Comparison of ENCODE assay signal across 24 cellular contexts in genomic region chr13:51556740-51557139, GRCh38. TPM values are rescaled to one million over a fixed set of nuclear protein-coding genes. Genes with fewer than 3 reads are reported as not detected.
DNase-seq lines count a peak whose midpoint lies in the region; ATAC-seq, FAIRE-seq and TF ChIP-seq lines count a peak whose summit lies in the region.
"Had no signal": no experiment of that assay in that cellular context is flagged by ENCODE, and none has a peak within 500 bp of the region (broad histone marks: within the 10 kb centered on the region; RNA-seq: fewer than 3 reads in every experiment).

No MANE protein-coding gene starts in this region.

- H2AFZ ChIP-seq in Karpas-422 (ENCODE audit: low read length) = no peak overlapping the region

- H3K9me3 ChIP-seq in Karpas-422 (ENCODE audit: low read length) = no peaks in the 10 kb centered on the region
- no peaks in the 10 kb centered on the region for H3K9me3 ChIP-seq in left ventricle myocardium inferior (replicated peaks)
- H3K9me3 ChIP-seq in suprapubic skin = no peaks in the 10 kb centered on the region
- H3K9me3 ChIP-seq: BE2C, esophagus muscularis mucosa, HAP-1 had no signal

- no peak for TF ChIP-seq POLR2A in suprapubic skin (IDR thresholded peaks at IDR 0.05)

- no peak for TF ChIP-seq CTCF in bronchial epithelial cell (IDR thresholded peaks at IDR 0.05; ENCODE audit: insufficient read depth, low read length, severe bottlenecking)
- no peak for TF ChIP-seq CTCF in left ventricle myocardium inferior (IDR thresholded peaks at IDR 0.05; ENCODE audit: borderline replicate concordance)
- no peak for TF ChIP-seq CTCF in suprapubic skin (IDR thresholded peaks at IDR 0.05)

- no peak overlapping the region for H3K4me3 ChIP-seq in Karpas-422 (ENCODE audit: low read length)
- no peak overlapping the region for H3K4me3 ChIP-seq in bronchial epithelial cell (ENCODE audit: low read depth, low read length)
- no peak overlapping the region for H3K4me3 ChIP-seq in left ventricle myocardium inferior
- peak overlapping the region; percentile 9 for H3K4me3 ChIP-seq in suprapubic skin
- H3K4me3 ChIP-seq: esophagus muscularis mucosa, HAP-1 had no signal

- ATAC-seq in GM18909 (IDR thresholded peaks at IDR 0.05; ENCODE audit: poor library complexity, unreplicated experiment) = no peak
- ATAC-seq: activated T-helper 17 cell treated with anti-CD3 and anti-CD28 coated beads, Interleukin-2, amount 50 U/mL, for 72 hours; CD8-positive, alpha-beta T cell; natural killer cell treated with Interleukin-12 subunit alpha and Interleukin-12 subunit beta and Interleukin-15 and Interleukin-18, amount 100 ng/mL, for 72 hours; stimulated activated naive B cell treated with anti-CD40 and anti-IgM and Interleukin-4, amounts not matched to agents 10 μg/mL and 1 μg/mL and 100 μg/mL, for 72 hours had no signal

- peak; percentile 99 for FAIRE-seq in bronchial epithelial cell (lab: Jason Lieb, UNC)
- FAIRE-seq: GM12891 had no signal

- 53% methylated on average over 7 of the region's 7 CpGs for WGBS in suprapubic skin

- H3K27ac ChIP-seq in Karpas-422 (ENCODE audit: low read length) = no peak overlapping the region
- peak overlapping the region; percentile 30 for H3K27ac ChIP-seq in left ventricle myocardium inferior (replicated peaks)
- H3K27ac ChIP-seq in suprapubic skin = peak overlapping the region; percentile 87
- H3K27ac ChIP-seq: brain microvascular endothelial cell, coronary artery, esophagus muscularis mucosa had no signal

- peaks cover 7% of the 10 kb centered on the region for H3K4me1 ChIP-seq in Karpas-422 (ENCODE audit: low read length)
- H3K4me1 ChIP-seq in left ventricle myocardium inferior = peaks cover 13% of the 10 kb centered on the region
- peaks cover 33% of the 10 kb centered on the region for H3K4me1 ChIP-seq in suprapubic skin
- H3K4me1 ChIP-seq: BE2C, esophagus muscularis mucosa, HAP-1 had no signal

- intact Hi-C loops in left ventricle myocardium inferior (cut with micrococcal nuclease) = no loop called here

- no peaks in the 10 kb centered on the region for H3K27me3 ChIP-seq in Karpas-422 (ENCODE audit: low read length)
- no peaks in the 10 kb centered on the region for H3K27me3 ChIP-seq in bronchial epithelial cell (ENCODE audit: control insufficient read depth, insufficient read depth, low read length)
- H3K27me3 ChIP-seq in left ventricle myocardium inferior (ENCODE audit: low read depth) = no peaks in the 10 kb centered on the region
- H3K27me3 ChIP-seq in suprapubic skin = no peaks in the 10 kb centered on the region
- H3K27me3 ChIP-seq: BE2C, brain microvascular endothelial cell, esophagus muscularis mucosa had no signal

- no peaks in the 10 kb centered on the region for H3K79me2 ChIP-seq in Karpas-422 (ENCODE audit: low read length)

- H3K9ac ChIP-seq in Karpas-422 (ENCODE audit: low read length) = no peak overlapping the region

- H3K9me2 ChIP-seq in Karpas-422 (replicated peaks; ENCODE audit: insufficient read depth, low read length) = no peaks in the 10 kb centered on the region

- TF ChIP-seq EP300 in suprapubic skin (IDR thresholded peaks at IDR 0.05) = no peak

- H3K4me2 ChIP-seq in Karpas-422 (ENCODE audit: low read depth, low read length, poor library complexity, severe bottlenecking) = no peak overlapping the region

- H4K20me1 ChIP-seq in Karpas-422 (ENCODE audit: insufficient read depth, low read depth, low read length) = no peaks in the 10 kb centered on the region

- DNase-seq in Karpas-422 = peak; percentile 16
- peak; percentile 98 for DNase-seq in bronchial epithelial cell (ENCODE audit: low read depth)
- peak; percentile 27 for DNase-seq in left ventricle myocardium inferior
- no peak for DNase-seq in suprapubic skin (ENCODE audit: low spot score in 2 of 2)
- no peak for DNase-seq in NCI-H1048 (lab: John Stamatoyannopoulos, UW)
- DNase-seq in SHP77 treated with DMSO at 0.1 percent for 48 hours (lab: John Stamatoyannopoulos, UW) = no peak
- DNase-seq: amygdala; BE2C; brain microvascular endothelial cell; CD8-positive, alpha-beta T cell; effector memory CD4-positive, alpha-beta T cell; foreskin melanocyte; kidney glomerular epithelial cell; NCI-H1436; NCI-H2081; NCI-H345; stimulated activated naive B cell treated with anti-CD40 and anti-IgM and Interleukin-4, amounts not matched to agents 10 μg/mL and 1 μg/mL and 100 μg/mL, for 72 hours had no signal

- no peaks in the 10 kb centered on the region for H3K36me3 ChIP-seq in Karpas-422 (ENCODE audit: insufficient read depth, low read length)
- H3K36me3 ChIP-seq in bronchial epithelial cell (ENCODE audit: control insufficient read depth, insufficient read depth, low read length) = no peaks in the 10 kb centered on the region
- no peaks in the 10 kb centered on the region for H3K36me3 ChIP-seq in left ventricle myocardium inferior
- no peaks in the 10 kb centered on the region for H3K36me3 ChIP-seq in suprapubic skin
- H3K36me3 ChIP-seq: BE2C, brain microvascular endothelial cell, esophagus muscularis mucosa, HAP-1 had no signal

RNA-seq across cellular contexts. Expression of gene WDFY2, which starts 27.5 kb away (rescaled TPM):
- 3.6 and 4.1 TPM in 2 replicates for total RNA-seq in Karpas-422 (2014; rRNA removed; shearing (Covaris generic); ENCODE audit: low replicate concordance)
- total RNA-seq in bronchial epithelial cell = 11.3 and 19.5 TPM in 2 replicates
- 4.5 TPM for total RNA-seq in left ventricle myocardium inferior
- total RNA-seq in suprapubic skin = 10 to 100 TPM; 35.3 to 99.2 (median 40.4) TPM

Comparison
In these comparisons a context has a peak if more than half of its experiments do, and no peak if none do; other contexts are left out.
1. DNase-seq: peak in Karpas-422 (single experiment), bronchial epithelial cell (single experiment) and left ventricle myocardium inferior (single experiment); none in suprapubic skin (0 of 2), NCI-H1048 (single experiment) and SHP77 treated with DMSO at 0.1 percent for 48 hours (single experiment).